Comparison of ENCODE assay signal across 8 cellular contexts in genomic region chr10:77391605-77392235, GRCh38.
A peak's percentile ranks its signal among the peaks of the same experiment; 100 is the strongest.
DNase-seq lines count a peak whose midpoint lies in the region; ATAC-seq and TF ChIP-seq lines count a peak whose summit lies in the region.

No MANE protein-coding gene starts in this region.

- H2AFZ ChIP-seq in HCT116 (ENCODE audit: low read depth, low read length, poor library complexity, severe bottlenecking) (peak overlapping the region; percentile 88), mammary epithelial cell (ENCODE audit: low read depth, low read length) (peak overlapping the region; percentile 72)

- H3K4me2 ChIP-seq in HCT116 (ENCODE audit: low read length) (peak overlapping the region; percentile 46), mammary epithelial cell (ENCODE audit: insufficient read depth, low read depth, low read length) (peak overlapping the region; percentile 58)

- no peaks in the 10 kb centered on the region for H3K9me3 ChIP-seq in HCT116 (ENCODE audit: control insufficient read depth in 1 of 2, insufficient read depth in 1 of 2, low read depth in 1 of 2, low read length in 2 of 2)
- no peaks in the 10 kb centered on the region for H3K9me3 ChIP-seq in NT2/D1 (ENCODE audit: insufficient read depth, low read length)
- H3K9me3 ChIP-seq in mammary epithelial cell (replicated peaks; ENCODE audit: insufficient read depth, low read length) = no peaks in the 10 kb centered on the region

- dilution Hi-C loops in mammary epithelial cell (cut with HindIII; ENCODE audit: low sequenced_read_pairs) = loop anchor here (25.0 kb wide), 1 partner anchor 246 kb away; the partner anchor contains the start of gene KCNMA1

- H3K4me1 Mint-ChIP-seq in naive thymus-derived CD8-positive, alpha-beta T cell = peaks cover 4 to 8% (median 6%) of the 10 kb centered on the region in 4 donors

- H3K36me3 ChIP-seq in HCT116 (ENCODE audit: control insufficient read depth in 1 of 2, insufficient read depth in 2 of 2, low read length in 2 of 2) (no peaks in the 10 kb centered on the region), NT2/D1 (ENCODE audit: insufficient read depth, insufficient read length, low read length) (no peaks in the 10 kb centered on the region), mammary epithelial cell (ENCODE audit: insufficient read depth, low read length) (no peaks in the 10 kb centered on the region), kidney epithelial cell (ENCODE audit: control insufficient read depth, insufficient read depth, low read length) (no peaks in the 10 kb centered on the region)

- no peaks in the 10 kb centered on the region for H3K9me3 Mint-ChIP-seq in naive thymus-derived CD8-positive, alpha-beta T cell

- RAD21 ChIA-PET in HCT116 (lab: Charles Lee; ENCODE audit: low non-redundant PET in 1 of 2, low total read pairs in 2 of 2, uncharacterized antibody in 2 of 2, unreplicated experiment in 2 of 2) = interaction anchor here (1.0 to 1.1 kb wide), 3 partner anchors 14 to 253 kb away, joined by 3 to 4 read pairs (median 3); no protein-coding TSS in a partner anchor

- no peak for TF ChIP-seq POLR2A in HCT116 (IDR thresholded peaks at IDR 0.05; ENCODE audit: borderline replicate concordance, extremely low read depth, insufficient read depth, insufficient read length)

- BruUV-seq in HCT116 (replicated peaks; lab: Mats Ljungman, UMichigan) (no TSS peak), mammary epithelial cell (replicated peaks; lab: Mats Ljungman, UMichigan) (no TSS peak)

- peaks cover 6 to 23% of the 10 kb centered on the region in 2 experiments for H3K4me1 ChIP-seq in HCT116 (ENCODE audit: control insufficient read depth in 1 of 2, insufficient read depth in 2 of 2, low read length in 2 of 2)
- peaks cover 5% of the 10 kb centered on the region for H3K4me1 ChIP-seq in NT2/D1 (ENCODE audit: insufficient read depth, insufficient read length)
- peaks cover 66% of the 10 kb centered on the region for H3K4me1 ChIP-seq in mammary epithelial cell (ENCODE audit: insufficient read depth, low read length)

- CTCF ChIA-PET in HCT116 (lab: Charles Lee) (interaction anchor here (1.1 to 2.6 kb wide), 8 partner anchors 9 to 320 kb away, joined by 3 to 12 read pairs (median 6); no protein-coding TSS in a partner anchor), mammary epithelial cell (lab: Charles Lee; ENCODE audit: low non-redundant PET) (interaction anchor here (1.0 kb wide), 1 partner anchor 250 kb away, joined by 8 read pairs; no protein-coding TSS in a partner anchor)

- H3K79me2 ChIP-seq in HCT116 (ENCODE audit: insufficient read depth, low read length) (no peaks in the 10 kb centered on the region), mammary epithelial cell (ENCODE audit: insufficient read depth, low read length) (peaks cover 3% of the 10 kb centered on the region)

- in situ Hi-C loops in mammary epithelial cell (cut with MboI; ENCODE audit: low sequenced_read_pairs in 2 of 2) = loop anchor here (10.0 to 25.0 kb wide), 3 partner anchors 227 to 246 kb away; partner anchors contain the start of gene KCNMA1 (in 2 of the 2)

- H3K27ac ChIP-seq in HCT116 (ENCODE audit: low read depth, low read length) (no peak overlapping the region), mammary epithelial cell (ENCODE audit: insufficient read depth, low read depth, low read length) (peak overlapping the region; percentile 64)

- no peak overlapping the region for H3K4me3 ChIP-seq in HCT116 (replicated peaks in 1 of 2; ENCODE audit: low read depth in 1 of 2, low read length in 2 of 2)
- no peak overlapping the region for H3K4me3 ChIP-seq in NT2/D1 (ENCODE audit: insufficient read length, low read depth)
- H3K4me3 ChIP-seq in mammary epithelial cell (replicated peaks in 1 of 3; ENCODE audit: insufficient read depth in 1 of 3, low read depth in 2 of 3, low read length in 3 of 3) = no peak overlapping the region
- H3K4me3 ChIP-seq in kidney epithelial cell (ENCODE audit: low read depth, low read length) = no peak overlapping the region

- POLR2A ChIA-PET in HCT116 (lab: Charles Lee) = interaction anchor here (0.9 to 1.3 kb wide), 2 partner anchors 34 to 242 kb away, joined by 3 read pairs; no protein-coding TSS in a partner anchor
- POLR2A ChIA-PET in naive thymus-derived CD8-positive, alpha-beta T cell (lab: Charles Lee) = no interaction called here

- peaks cover 0 to under 1% (median 0%) of the 10 kb centered on the region in 5 donors for H3K27me3 Mint-ChIP-seq in naive thymus-derived CD8-positive, alpha-beta T cell

- no peaks in the 10 kb centered on the region for H4K20me1 ChIP-seq in HCT116 (ENCODE audit: insufficient read depth)
- no peaks in the 10 kb centered on the region for H4K20me1 ChIP-seq in mammary epithelial cell (ENCODE audit: insufficient read depth, low read length)

- H3K9me2 ChIP-seq in HCT116 (ENCODE audit: insufficient read depth) = no peaks in the 10 kb centered on the region

- H3K27ac Mint-ChIP-seq in naive thymus-derived CD8-positive, alpha-beta T cell = peak overlapping the region in 1 of 10 donors; percentile 33

- no peak overlapping the region for H3K4me3 Mint-ChIP-seq in naive thymus-derived CD8-positive, alpha-beta T cell

- DNase-seq in COLO829 (ENCODE audit: low spot score) (peak; percentile 48), HCT116 (ENCODE audit: low read depth, low spot score) (peak; percentile 74), NT2/D1 (ENCODE audit: low read depth, low spot score) (peak; percentile 81), mammary epithelial cell (peak; percentile 78), kidney epithelial cell (ENCODE audit: low read depth) (no peak), NK-92 (lab: John Stamatoyannopoulos, UW; ENCODE audit: unreplicated experiment) (no peak)
- DNase-seq in stimulated activated CD4-positive, alpha-beta T cell treated with anti-CD3 and anti-CD28 coated beads, TNF-alpha, amount 100 ng/mL, for 48 hours (ENCODE audit: low read depth in 3 of 3) = peak in 2 of 3 donors; percentile 1 to 17
- no peak for DNase-seq in naive thymus-derived CD8-positive, alpha-beta T cell

- no peaks in the 10 kb centered on the region for H3K36me3 Mint-ChIP-seq in naive thymus-derived CD8-positive, alpha-beta T cell

- peak; percentile 88 for ATAC-seq in HCT116
- no peak for ATAC-seq in naive thymus-derived CD8-positive, alpha-beta T cell

- 19% methylated on average over 10 of the region's 12 CpGs for WGBS in mammary epithelial cell (ENCODE audit: low coverage, missing lambda C conversion rate)

- peak; percentile 89 for TF ChIP-seq RAD21 in HCT116 (IDR thresholded peaks at IDR 0.05; ENCODE audit: low read depth)

- intact Hi-C loops in HCT116 (cut with micrococcal nuclease) = loop anchor here (1.0 to 5.0 kb wide), 3 partner anchors 214 to 250 kb away; no protein-coding TSS in a partner anchor
- intact Hi-C loops in mammary epithelial cell (cut with micrococcal nuclease) = loop anchor here (1.0 to 5.0 kb wide), 11 partner anchors 25 to 320 kb away; no protein-coding TSS in a partner anchor

- H3K9ac ChIP-seq in HCT116 (ENCODE audit: low read length) (no peak overlapping the region), NT2/D1 (ENCODE audit: insufficient read length, low read depth) (no peak overlapping the region), mammary epithelial cell (ENCODE audit: insufficient read depth, low read length) (peak overlapping the region; percentile 59)

- H3K27me3 ChIP-seq in HCT116 (ENCODE audit: insufficient read depth, low read length) (peaks cover 12% of the 10 kb centered on the region; the same call in 1 of the 2 replicates), NT2/D1 (ENCODE audit: insufficient read depth, insufficient read length) (no peaks in the 10 kb centered on the region), mammary epithelial cell (ENCODE audit: insufficient read depth, low read length) (no peaks in the 10 kb centered on the region), kidney epithelial cell (ENCODE audit: control insufficient read depth, insufficient read depth, low read length) (no peaks in the 10 kb centered on the region)

- TF ChIP-seq CTCF in HCT116 (IDR thresholded peaks at IDR 0.05 in 2 of 3, conservative IDR thresholded peaks at IDR 0.05 in 1 of 3; ENCODE audit: borderline replicate concordance in 1 of 3, insufficient read depth in 1 of 3, low read depth in 2 of 3, low read length in 2 of 3) (peak; percentile 70 to 84 (median 82); a peak in 5 of 6 replicates), mammary epithelial cell (conservative IDR thresholded peaks at IDR 0.05 in 1 of 2, IDR thresholded peaks at IDR 0.05 in 1 of 2; ENCODE audit: extremely low read depth in 1 of 2, insufficient read depth in 1 of 2, low read depth in 1 of 2, low read length in 2 of 2) (peak; percentile 59 to 75), kidney epithelial cell (IDR thresholded peaks at IDR 0.05; ENCODE audit: insufficient read depth, low read length, poor library complexity, severe bottlenecking) (peak; percentile 77)

TF ChIP-seq in HCT116, 20 proteins besides CTCF, POLR2A, EP300 and RAD21:
- TF ChIP-seq ZNF274 (IDR thresholded peaks at IDR 0.05; ENCODE audit: low read depth, low read length) (no peak), YY1 (IDR thresholded peaks at IDR 0.05; ENCODE audit: extremely low read depth, insufficient replicate concordance, low read depth, low read length) (peak; percentile 28)
TF ChIP-seq in HCT116: peak in this region for 1.

Comparison
In these comparisons a context has a peak if more than half of its experiments do, and no peak if none do; other contexts are left out.
1. DNase-seq: peak in COLO829 (single experiment), HCT116 (single experiment), NT2/D1 (single experiment), mammary epithelial cell (single experiment) and stimulated activated CD4-positive, alpha-beta T cell treated with anti-CD3 and anti-CD28 coated beads, TNF-alpha, amount 100 ng/mL, for 48 hours (2 of 3); none in kidney epithelial cell (single experiment), NK-92 (single experiment) and naive thymus-derived CD8-positive, alpha-beta T cell (0 of 10).
2. Peak in every context shown above with its lines, with median percentiles within 50 percentile points of each other: CTCF ChIP-seq.